Comparison of ENCODE assay signal across 2 cellular contexts in the genomic region with DNA sequence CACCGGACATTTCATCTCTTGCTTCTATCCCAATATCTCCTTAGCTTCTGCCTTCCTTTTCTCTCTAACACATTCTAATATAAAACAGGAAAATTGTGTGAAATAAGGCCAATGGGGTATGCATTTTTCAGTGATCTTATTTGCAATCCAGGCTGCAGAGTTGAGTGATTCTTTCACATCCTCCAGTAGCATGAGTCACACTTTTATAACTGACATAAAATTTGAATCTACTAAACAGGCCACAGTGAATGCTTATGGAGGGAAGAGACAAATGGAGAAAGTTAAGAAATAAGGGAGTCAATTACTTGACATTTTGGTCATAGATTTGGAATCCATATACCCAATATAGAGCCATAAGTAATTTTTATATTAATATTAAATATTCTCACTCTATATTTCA.
TF ChIP-seq lines count a peak whose summit lies in the region.

No MANE protein-coding gene starts in this region.

TF ChIP-seq in SK-N-SH, 30 proteins besides CTCF, POLR2A, EP300 and RAD21 (continued from another document):
- TF ChIP-seq, protein P1, sequence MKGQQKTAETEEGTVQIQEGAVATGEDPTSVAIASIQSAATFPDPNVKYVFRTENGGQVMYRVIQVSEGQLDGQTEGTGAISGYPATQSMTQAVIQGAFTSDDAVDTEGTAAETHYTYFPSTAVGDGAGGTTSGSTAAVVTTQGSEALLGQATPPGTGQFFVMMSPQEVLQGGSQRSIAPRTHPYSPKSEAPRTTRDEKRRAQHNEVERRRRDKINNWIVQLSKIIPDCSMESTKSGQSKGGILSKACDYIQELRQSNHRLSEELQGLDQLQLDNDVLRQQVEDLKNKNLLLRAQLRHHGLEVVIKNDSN (IDR thresholded peaks at IDR 0.05; ENCODE audit: borderline replicate concordance, low read depth): no peak
- TF ChIP-seq SMC3 (IDR thresholded peaks at IDR 0.05; ENCODE audit: low read depth, low read length): no peak
- TF ChIP-seq, protein P2, sequence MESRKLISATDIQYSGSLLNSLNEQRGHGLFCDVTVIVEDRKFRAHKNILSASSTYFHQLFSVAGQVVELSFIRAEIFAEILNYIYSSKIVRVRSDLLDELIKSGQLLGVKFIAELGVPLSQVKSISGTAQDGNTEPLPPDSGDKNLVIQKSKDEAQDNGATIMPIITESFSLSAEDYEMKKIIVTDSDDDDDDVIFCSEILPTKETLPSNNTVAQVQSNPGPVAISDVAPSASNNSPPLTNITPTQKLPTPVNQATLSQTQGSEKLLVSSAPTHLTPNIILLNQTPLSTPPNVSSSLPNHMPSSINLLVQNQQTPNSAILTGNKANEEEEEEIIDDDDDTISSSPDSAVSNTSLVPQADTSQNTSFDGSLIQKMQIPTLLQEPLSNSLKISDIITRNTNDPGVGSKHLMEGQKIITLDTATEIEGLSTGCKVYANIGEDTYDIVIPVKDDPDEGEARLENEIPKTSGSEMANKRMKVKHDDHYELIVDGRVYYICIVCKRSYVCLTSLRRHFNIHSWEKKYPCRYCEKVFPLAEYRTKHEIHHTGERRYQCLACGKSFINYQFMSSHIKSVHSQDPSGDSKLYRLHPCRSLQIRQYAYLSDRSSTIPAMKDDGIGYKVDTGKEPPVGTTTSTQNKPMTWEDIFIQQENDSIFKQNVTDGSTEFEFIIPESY (IDR thresholded peaks at IDR 0.05; ENCODE audit: borderline replicate concordance, low read depth): no peak
- TF ChIP-seq RXRA (IDR thresholded peaks at IDR 0.05; ENCODE audit: borderline replicate concordance, low read depth): no peak
- no peak for TF ChIP-seq FOSL2 (IDR thresholded peaks at IDR 0.05; ENCODE audit: borderline replicate concordance, low read depth)

TF ChIP-seq in SK-N-SH treated with all-trans-retinoic acid at 6 μM for 48 hours, 23 proteins besides CTCF, POLR2A, EP300 and RAD21 (continued from another document):
- TF ChIP-seq, protein P3, sequence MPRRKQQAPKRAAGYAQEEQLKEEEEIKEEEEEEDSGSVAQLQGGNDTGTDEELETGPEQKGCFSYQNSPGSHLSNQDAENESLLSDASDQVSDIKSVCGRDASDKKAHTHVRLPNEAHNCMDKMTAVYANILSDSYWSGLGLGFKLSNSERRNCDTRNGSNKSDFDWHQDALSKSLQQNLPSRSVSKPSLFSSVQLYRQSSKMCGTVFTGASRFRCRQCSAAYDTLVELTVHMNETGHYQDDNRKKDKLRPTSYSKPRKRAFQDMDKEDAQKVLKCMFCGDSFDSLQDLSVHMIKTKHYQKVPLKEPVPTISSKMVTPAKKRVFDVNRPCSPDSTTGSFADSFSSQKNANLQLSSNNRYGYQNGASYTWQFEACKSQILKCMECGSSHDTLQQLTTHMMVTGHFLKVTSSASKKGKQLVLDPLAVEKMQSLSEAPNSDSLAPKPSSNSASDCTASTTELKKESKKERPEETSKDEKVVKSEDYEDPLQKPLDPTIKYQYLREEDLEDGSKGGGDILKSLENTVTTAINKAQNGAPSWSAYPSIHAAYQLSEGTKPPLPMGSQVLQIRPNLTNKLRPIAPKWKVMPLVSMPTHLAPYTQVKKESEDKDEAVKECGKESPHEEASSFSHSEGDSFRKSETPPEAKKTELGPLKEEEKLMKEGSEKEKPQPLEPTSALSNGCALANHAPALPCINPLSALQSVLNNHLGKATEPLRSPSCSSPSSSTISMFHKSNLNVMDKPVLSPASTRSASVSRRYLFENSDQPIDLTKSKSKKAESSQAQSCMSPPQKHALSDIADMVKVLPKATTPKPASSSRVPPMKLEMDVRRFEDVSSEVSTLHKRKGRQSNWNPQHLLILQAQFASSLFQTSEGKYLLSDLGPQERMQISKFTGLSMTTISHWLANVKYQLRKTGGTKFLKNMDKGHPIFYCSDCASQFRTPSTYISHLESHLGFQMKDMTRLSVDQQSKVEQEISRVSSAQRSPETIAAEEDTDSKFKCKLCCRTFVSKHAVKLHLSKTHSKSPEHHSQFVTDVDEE (CRISPR knock-in tag; IDR thresholded peaks at IDR 0.05): no peak
- TF ChIP-seq TCF4 (CRISPR knock-in tag; IDR thresholded peaks at IDR 0.05; ENCODE audit: borderline replicate concordance): no peak
- no peak for TF ChIP-seq ARNTL (CRISPR knock-in tag; IDR thresholded peaks at IDR 0.05; ENCODE audit: borderline replicate concordance, low read depth)
- no peak for TF ChIP-seq OSR1 (CRISPR knock-in tag; IDR thresholded peaks at IDR 0.05)
- TF ChIP-seq BACH2 (CRISPR knock-in tag; IDR thresholded peaks at IDR 0.05; ENCODE audit: borderline replicate concordance): no peak
- TF ChIP-seq, protein P4, sequence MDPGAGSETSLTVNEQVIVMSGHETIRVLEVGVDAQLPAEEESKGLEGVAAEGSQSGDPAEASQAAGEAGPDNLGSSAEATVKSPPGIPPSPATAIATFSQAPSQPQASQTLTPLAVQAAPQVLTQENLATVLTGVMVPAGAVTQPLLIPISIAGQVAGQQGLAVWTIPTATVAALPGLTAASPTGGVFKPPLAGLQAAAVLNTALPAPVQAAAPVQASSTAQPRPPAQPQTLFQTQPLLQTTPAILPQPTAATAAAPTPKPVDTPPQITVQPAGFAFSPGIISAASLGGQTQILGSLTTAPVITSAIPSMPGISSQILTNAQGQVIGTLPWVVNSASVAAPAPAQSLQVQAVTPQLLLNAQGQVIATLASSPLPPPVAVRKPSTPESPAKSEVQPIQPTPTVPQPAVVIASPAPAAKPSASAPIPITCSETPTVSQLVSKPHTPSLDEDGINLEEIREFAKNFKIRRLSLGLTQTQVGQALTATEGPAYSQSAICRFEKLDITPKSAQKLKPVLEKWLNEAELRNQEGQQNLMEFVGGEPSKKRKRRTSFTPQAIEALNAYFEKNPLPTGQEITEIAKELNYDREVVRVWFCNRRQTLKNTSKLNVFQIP (CRISPR knock-in tag; IDR thresholded peaks at IDR 0.05; ENCODE audit: borderline replicate concordance, low read depth): no peak
- TF ChIP-seq TOX (CRISPR knock-in tag; IDR thresholded peaks at IDR 0.05; ENCODE audit: borderline replicate concordance): no peak
- no peak for TF ChIP-seq ZNF565 (CRISPR knock-in tag; conservative IDR thresholded peaks at IDR 0.05; ENCODE audit: low read depth)
- no peak for TF ChIP-seq RARB (CRISPR knock-in tag; IDR thresholded peaks at IDR 0.05)
- TF ChIP-seq ZFP3 (CRISPR knock-in tag; IDR thresholded peaks at IDR 0.05): no peak
